Comparison of ENCODE assay signal across 1 cellular context in the genomic region with DNA sequence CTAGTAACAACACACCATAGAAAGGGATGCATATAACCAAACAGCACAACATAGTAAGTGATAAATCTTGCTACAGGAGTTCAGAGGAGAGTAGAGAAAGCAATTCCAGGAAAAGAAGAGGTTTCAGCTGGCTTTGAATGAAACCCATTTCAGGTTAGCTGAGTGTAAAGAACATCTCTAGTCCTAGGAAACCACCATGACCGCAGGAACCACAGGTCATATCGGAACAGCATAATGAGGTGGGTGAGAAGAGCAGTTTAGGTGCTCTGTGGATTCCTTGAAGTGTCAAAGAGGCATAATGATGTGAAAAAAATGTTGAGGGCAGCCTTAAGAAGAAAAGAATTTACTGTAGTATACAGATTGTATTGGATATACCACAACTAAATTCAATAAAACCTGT.
TF ChIP-seq lines count a peak whose summit lies in the region.

No MANE protein-coding gene starts in this region.

TF ChIP-seq in GM12878, 131 proteins besides CTCF, POLR2A, EP300 and RAD21 (continued from another document):
- TF ChIP-seq, protein P1, sequence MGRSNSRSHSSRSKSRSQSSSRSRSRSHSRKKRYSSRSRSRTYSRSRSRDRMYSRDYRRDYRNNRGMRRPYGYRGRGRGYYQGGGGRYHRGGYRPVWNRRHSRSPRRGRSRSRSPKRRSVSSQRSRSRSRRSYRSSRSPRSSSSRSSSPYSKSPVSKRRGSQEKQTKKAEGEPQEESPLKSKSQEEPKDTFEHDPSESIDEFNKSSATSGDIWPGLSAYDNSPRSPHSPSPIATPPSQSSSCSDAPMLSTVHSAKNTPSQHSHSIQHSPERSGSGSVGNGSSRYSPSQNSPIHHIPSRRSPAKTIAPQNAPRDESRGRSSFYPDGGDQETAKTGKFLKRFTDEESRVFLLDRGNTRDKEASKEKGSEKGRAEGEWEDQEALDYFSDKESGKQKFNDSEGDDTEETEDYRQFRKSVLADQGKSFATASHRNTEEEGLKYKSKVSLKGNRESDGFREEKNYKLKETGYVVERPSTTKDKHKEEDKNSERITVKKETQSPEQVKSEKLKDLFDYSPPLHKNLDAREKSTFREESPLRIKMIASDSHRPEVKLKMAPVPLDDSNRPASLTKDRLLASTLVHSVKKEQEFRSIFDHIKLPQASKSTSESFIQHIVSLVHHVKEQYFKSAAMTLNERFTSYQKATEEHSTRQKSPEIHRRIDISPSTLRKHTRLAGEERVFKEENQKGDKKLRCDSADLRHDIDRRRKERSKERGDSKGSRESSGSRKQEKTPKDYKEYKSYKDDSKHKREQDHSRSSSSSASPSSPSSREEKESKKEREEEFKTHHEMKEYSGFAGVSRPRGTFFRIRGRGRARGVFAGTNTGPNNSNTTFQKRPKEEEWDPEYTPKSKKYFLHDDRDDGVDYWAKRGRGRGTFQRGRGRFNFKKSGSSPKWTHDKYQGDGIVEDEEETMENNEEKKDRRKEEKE (IDR thresholded peaks at IDR 0.05) = no peak
TF ChIP-seq in GM12878: peak in this region for 0.
